ENCODE assay signal across 1 cellular context in genomic region chrX:50704987-50705386, GRCh38.
TF ChIP-seq lines count a peak whose summit lies in the region.

No MANE protein-coding gene starts in this region.

TF ChIP-seq in WTC11, 78 proteins besides CTCF, POLR2A, EP300 and RAD21 (continued from another document):
- TF ChIP-seq ARID4B (CRISPR knock-in tag; IDR thresholded peaks at IDR 0.05; ENCODE audit: borderline replicate concordance), result no peak
- TF ChIP-seq ESRRA (CRISPR knock-in tag; IDR thresholded peaks at IDR 0.05; ENCODE audit: borderline replicate concordance), result no peak
- no peak for TF ChIP-seq FOXP1 (CRISPR knock-in tag; IDR thresholded peaks at IDR 0.05; ENCODE audit: borderline replicate concordance)
- no peak for TF ChIP-seq ZNF121 (CRISPR knock-in tag; IDR thresholded peaks at IDR 0.05)
- no peak for TF ChIP-seq IRF1 (CRISPR knock-in tag; IDR thresholded peaks at IDR 0.05)
- no peak for TF ChIP-seq ERG (CRISPR knock-in tag; IDR thresholded peaks at IDR 0.05)
- no peak for TF ChIP-seq TCF7 (CRISPR knock-in tag; IDR thresholded peaks at IDR 0.05; ENCODE audit: low read depth)
- TF ChIP-seq FOXK1 (CRISPR knock-in tag; IDR thresholded peaks at IDR 0.05), result no peak
- no peak for TF ChIP-seq SMAD3 (CRISPR knock-in tag; IDR thresholded peaks at IDR 0.05; ENCODE audit: borderline replicate concordance)
- TF ChIP-seq USF2 (CRISPR knock-in tag; IDR thresholded peaks at IDR 0.05), result no peak
- no peak for TF ChIP-seq ZNF317 (CRISPR knock-in tag; IDR thresholded peaks at IDR 0.05; ENCODE audit: borderline replicate concordance, low read depth)
- TF ChIP-seq RORB (CRISPR knock-in tag; IDR thresholded peaks at IDR 0.05), result no peak
- no peak for TF ChIP-seq PREB (CRISPR knock-in tag; IDR thresholded peaks at IDR 0.05; ENCODE audit: borderline replicate concordance)
